ENCODE assay signal across 14 cellular contexts in the genomic region with DNA sequence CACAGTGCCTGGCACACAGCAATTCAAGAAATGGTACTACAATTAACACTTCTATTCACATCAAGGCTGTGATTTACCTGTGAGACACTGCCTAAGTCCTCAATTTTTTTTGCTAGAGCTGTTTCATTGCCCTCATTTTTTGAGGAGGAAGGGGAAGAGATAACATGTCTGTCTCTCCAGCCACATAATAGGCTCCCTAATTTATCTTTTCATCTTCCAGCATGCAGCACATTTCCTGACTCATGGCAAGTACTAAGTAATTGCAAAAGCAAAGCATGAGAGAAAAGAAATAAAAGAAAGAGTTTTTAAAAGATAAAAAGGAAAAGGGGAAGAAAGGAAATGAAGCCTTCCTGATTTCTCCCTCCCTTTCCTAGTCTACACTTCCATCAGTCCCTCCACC.
"Had no signal": no experiment of that assay in that cellular context is flagged by ENCODE, and none has a peak within 500 bp of the region (broad histone marks: within the 10 kb centered on the region; RNA-seq: fewer than 3 reads in every experiment).

No MANE protein-coding gene starts in this region.

- H3K27me3 Mint-ChIP-seq: activated naive CD4-positive, alpha-beta T cell treated with anti-CD3 and anti-CD28 coated beads, Interleukin-2, amount 10 ng/mL, durations not matched to agents 7 days and 5 days; stimulated activated naive CD8-positive, alpha-beta T cell treated with anti-CD3 and anti-CD28 coated beads, Interleukin-15, amount 100 ng/mL, for 72 hours had no signal

- ATAC-seq: activated CD4-positive, CD25-positive, alpha-beta regulatory T cell treated with anti-CD3 and anti-CD28 coated beads, Interleukin-2, amount 50 U/mL, for 24 hours; lower lobe of right lung; sciatic nerve; stimulated activated naive CD8-positive, alpha-beta T cell treated with anti-CD3 and anti-CD28 coated beads, Interleukin-15, amount 100 ng/mL, for 72 hours; upper lobe of right lung had no signal

- H3K9me3 ChIP-seq: adrenal gland, lower lobe of right lung, spleen, upper lobe of right lung had no signal

- H3K36me3 ChIP-seq: adrenal gland, upper lobe of right lung had no signal

- FAIRE-seq: colon, frontal cortex had no signal

- H3K27ac ChIP-seq: adrenal gland, lower lobe of right lung, spleen, upper lobe of right lung had no signal

- H3K27ac Mint-ChIP-seq: activated naive CD4-positive, alpha-beta T cell treated with anti-CD3 and anti-CD28 coated beads, Interleukin-2, amount 10 ng/mL, durations not matched to agents 7 days and 5 days; activated T-helper 2 cell treated with anti-CD3 and anti-CD28 coated beads, Interferon-gamma antibody, Interleukin-2, Interleukin-4, amounts not matched to agents 10 μg/mL and 5 μg/mL and 100 μg/mL, durations not matched to agents 14 hours and 24 hours and 36 hours; T-helper 2 cell treated with Interferon-gamma antibody and Interleukin-4, amounts not matched to agents 5 μg/mL and 100 μg/mL, for 36 hours had no signal

- H3K9me3 Mint-ChIP-seq: activated naive CD4-positive, alpha-beta T cell treated with anti-CD3 and anti-CD28 coated beads, Interleukin-2, amount 10 ng/mL, durations not matched to agents 7 days and 5 days; activated T-helper 2 cell treated with anti-CD3 and anti-CD28 coated beads, Interferon-gamma antibody, Interleukin-2, Interleukin-4, amounts not matched to agents 10 μg/mL and 5 μg/mL and 100 μg/mL, durations not matched to agents 14 hours and 24 hours and 36 hours; stimulated activated naive CD8-positive, alpha-beta T cell treated with anti-CD3 and anti-CD28 coated beads, Interleukin-15, amount 100 ng/mL, for 72 hours; T-helper 2 cell treated with Interferon-gamma antibody and Interleukin-4, amounts not matched to agents 5 μg/mL and 100 μg/mL, for 36 hours had no signal

- H3K4me3 ChIP-seq: adrenal gland, lower lobe of right lung, spleen, upper lobe of right lung had no signal

- H3K27me3 ChIP-seq: adrenal gland, spleen, upper lobe of right lung had no signal

- H3K4me3 Mint-ChIP-seq: activated naive CD4-positive, alpha-beta T cell treated with anti-CD3 and anti-CD28 coated beads, Interleukin-2, amount 10 ng/mL, durations not matched to agents 7 days and 5 days; stimulated activated naive CD8-positive, alpha-beta T cell treated with anti-CD3 and anti-CD28 coated beads, Interleukin-15, amount 100 ng/mL, for 72 hours; T-helper 2 cell treated with Interferon-gamma antibody and Interleukin-4, amounts not matched to agents 5 μg/mL and 100 μg/mL, for 36 hours had no signal

- H3K4me1 ChIP-seq: upper lobe of right lung had no signal

- DNase-seq: activated CD4-positive, alpha-beta T cell treated with anti-CD3 and anti-CD28 coated beads, Interleukin-2, amount 50 U/mL, for 1 hour; activated naive CD4-positive, alpha-beta T cell treated with anti-CD3 and anti-CD28 coated beads, Interleukin-2, amount 10 ng/mL, durations not matched to agents 7 days and 5 days; adrenal gland; head of caudate nucleus; lower lobe of right lung; spleen; stimulated activated naive CD8-positive, alpha-beta T cell treated with anti-CD3 and anti-CD28 coated beads, Interleukin-15, amount 100 ng/mL, for 72 hours; upper lobe of right lung had no signal
